ENCODE assay signal across 8 cellular contexts in the genomic region with DNA sequence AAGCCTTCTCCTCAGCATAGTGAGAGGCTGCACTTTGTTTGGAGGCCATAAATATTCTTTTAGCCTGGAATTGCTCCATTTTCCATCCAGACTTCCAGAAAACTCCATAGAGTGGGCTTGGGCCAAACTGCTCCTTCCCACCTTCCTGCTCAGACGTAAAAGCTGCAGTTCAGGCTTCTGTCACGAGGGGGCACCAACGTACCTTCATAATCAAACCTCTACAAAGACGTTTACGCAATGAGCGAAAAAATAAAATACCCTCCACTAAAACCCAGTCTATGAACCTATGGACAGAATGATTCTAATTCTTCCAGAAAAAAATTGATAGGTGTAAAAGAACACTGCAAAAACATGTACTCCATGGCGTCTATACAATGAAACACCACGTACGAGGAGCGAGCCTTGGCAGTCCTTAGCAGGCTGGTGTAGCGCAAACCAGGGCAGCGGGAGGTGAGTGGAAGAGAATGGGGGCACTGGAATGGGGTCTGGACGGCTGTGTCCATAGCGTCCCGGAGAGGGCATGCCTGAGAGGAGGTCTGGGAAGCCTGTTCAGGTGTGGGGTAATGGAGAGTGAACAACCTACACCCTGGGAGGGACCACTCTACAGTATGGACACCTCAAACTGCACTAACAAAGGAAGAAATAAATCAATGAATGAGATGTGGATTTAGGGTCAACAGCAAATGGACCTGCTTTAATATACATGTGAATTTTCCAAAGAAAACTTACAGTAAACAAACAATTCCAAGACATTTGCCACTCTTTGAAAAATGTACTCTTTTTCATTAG. TPM values are rescaled to one million over a fixed set of nuclear protein-coding genes. Genes with fewer than 3 reads are reported as not detected.
DNase-seq lines count a peak whose midpoint lies in the region; ATAC-seq, FAIRE-seq and TF ChIP-seq lines count a peak whose summit lies in the region.

No MANE protein-coding gene starts in this region.

- DNase-seq in G401 (ENCODE audit: low spot score) (peak; percentile 82), NCI-H526 treated with DMSO at 0.1 percent for 48 hours (lab: John Stamatoyannopoulos, UW) (peak; percentile 27), mesothelial cell of epicardium (ENCODE audit: low spot score in 2 of 2, unreplicated experiment in 2 of 2) (peak in 1 of 2 experiments; percentile 80)
- peak; percentile 18 for DNase-seq in activated CD8-positive, alpha-beta memory T cell treated with anti-CD3 and anti-CD28 coated beads, Interleukin-2, amount 50 U/mL, for 24 hours (ENCODE audit: extremely low read depth)
- DNase-seq in stimulated activated CD8-positive, alpha-beta memory T cell treated with anti-CD3 and anti-CD28 coated beads, Interleukin-15, amount 100 ng/mL, for 4 hours (ENCODE audit: low read depth in 2 of 2), result peak; percentile 20

- TF ChIP-seq CTCF in mesothelial cell of epicardium (IDR thresholded peaks at IDR 0.05; ENCODE audit: unreplicated experiment), result peak; percentile 80

- peak overlapping the region; percentile 72 for H3K4me3 Mint-ChIP-seq in mesothelial cell of epicardium

- in situ Hi-C loops in G401 (cut with HindIII; ENCODE audit: low sequenced_read_pairs), result no loop called here

- H3K4me1 Mint-ChIP-seq in mesothelial cell of epicardium, result peaks cover 10% of the 10 kb centered on the region

- peak; percentile 51 for FAIRE-seq in endometrium (lab: Jason Lieb, UNC)

- no peaks in the 10 kb centered on the region for H3K9me3 Mint-ChIP-seq in mesothelial cell of epicardium

- no peak overlapping the region for H3K27ac Mint-ChIP-seq in mesothelial cell of epicardium

- H3K27me3 Mint-ChIP-seq in mesothelial cell of epicardium (ENCODE audit: low read depth), result no peaks in the 10 kb centered on the region

- no peaks in the 10 kb centered on the region for H3K36me3 Mint-ChIP-seq in mesothelial cell of epicardium

- ATAC-seq in HG03064 (IDR thresholded peaks at IDR 0.05; ENCODE audit: low read depth, unreplicated experiment), result peak; percentile 69
- ATAC-seq in GM21360 (IDR thresholded peaks at IDR 0.05; ENCODE audit: unreplicated experiment), result no peak

RNA-seq across cellular contexts. Expression of gene RAB40A, which starts 14.3 kb away (rescaled TPM):
- not detected in 2 replicates for total RNA-seq in G401 (2014; rRNA removed; shearing (Covaris generic))
- 0.78 to 1.5 TPM (median 1.3 TPM) in 3 replicates for total RNA-seq in mesothelial cell of epicardium

RNA-seq across cellular contexts. Expression of gene TCEAL4, which starts 51.7 kb away (rescaled TPM):
- total RNA-seq in G401 (2014; rRNA removed; shearing (Covaris generic)), result 31.7 and 45.2 TPM in 2 replicates
- total RNA-seq in mesothelial cell of epicardium, result 59.8 to 64.6 TPM (median 63.1 TPM) in 3 replicates
